8 cellular contexts compared by ENCODE assay signal in the genomic region with DNA sequence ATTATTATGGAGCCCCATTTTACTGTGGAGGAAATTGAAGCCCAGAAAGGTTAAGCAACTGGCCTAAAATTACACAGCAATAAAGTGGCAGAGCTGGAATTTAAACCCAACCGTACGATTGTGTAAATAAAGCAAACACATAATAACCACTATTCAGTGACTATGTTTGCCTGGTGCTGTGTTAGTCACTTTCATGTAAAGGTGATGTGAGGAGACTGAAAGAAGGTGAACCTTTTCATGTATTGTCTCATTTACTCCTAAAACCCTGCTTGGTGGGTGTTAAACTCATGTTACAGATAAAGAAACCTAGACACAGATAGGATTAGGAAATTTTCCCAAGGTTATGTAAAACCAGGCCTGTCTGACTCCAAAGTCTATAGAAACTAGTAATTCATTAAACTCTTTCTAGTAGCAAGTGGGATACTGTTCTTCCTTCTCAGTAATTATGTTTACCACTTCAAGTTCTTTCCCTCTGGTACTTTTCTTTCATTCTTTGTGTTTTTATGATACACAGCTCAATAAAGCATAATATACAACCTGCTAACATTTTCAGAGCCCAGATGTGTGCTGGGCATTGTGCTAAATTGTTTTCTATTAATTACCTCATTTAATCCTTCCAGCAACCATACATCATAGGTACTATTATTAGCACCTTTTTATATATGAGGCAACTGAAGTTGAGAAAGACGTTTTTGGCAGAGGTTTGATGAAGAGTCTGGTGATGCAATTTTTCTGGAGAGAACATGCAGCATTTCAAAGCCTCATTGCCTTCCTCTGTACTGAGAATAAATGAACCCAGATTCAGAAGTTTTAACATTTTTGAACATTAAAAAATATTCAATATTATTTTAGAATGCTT.
A peak's percentile ranks its signal among the peaks of the same experiment; 100 is the strongest.
DNase-seq lines count a peak whose midpoint lies in the region; ATAC-seq and TF ChIP-seq lines count a peak whose summit lies in the region.

No MANE protein-coding gene starts in this region.

- no peak for TF ChIP-seq CTCF in lower lobe of right lung (IDR thresholded peaks at IDR 0.05)

- intact Hi-C loops in lower lobe of right lung (cut with DNase I) (no loop called here), posterior vena cava (cut with DNase I) (no loop called here)

- peaks cover under 1% of the 10 kb centered on the region for H3K36me3 Mint-ChIP-seq in activated naive CD8-positive, alpha-beta T cell treated with anti-CD3 and anti-CD28 coated beads for 36 hours

- H3K27me3 ChIP-seq in lower lobe of right lung (ENCODE audit: low read depth) = no peaks in the 10 kb centered on the region

- peaks cover 40% of the 10 kb centered on the region for H3K4me1 Mint-ChIP-seq in activated naive CD8-positive, alpha-beta T cell treated with anti-CD3 and anti-CD28 coated beads for 36 hours

- H3K4me1 ChIP-seq in lower lobe of right lung = peaks cover 37% of the 10 kb centered on the region

- no peak overlapping the region for H3K4me3 ChIP-seq in lower lobe of right lung

- no peak for DNase-seq in activated naive CD8-positive, alpha-beta T cell treated with anti-CD3 and anti-CD28 coated beads for 36 hours
- DNase-seq in lower lobe of right lung = no peak
- no peak for DNase-seq in DMS114 treated with DMSO at 0.1 percent for 48 hours (lab: John Stamatoyannopoulos, UW; ENCODE audit: unreplicated experiment)
- no peak for DNase-seq in posterior vena cava (ENCODE audit: low spot score)
- no peak for DNase-seq in stimulated activated CD4-positive, alpha-beta T cell treated with anti-CD3 and anti-CD28 coated beads, Interleukin-4, amount 100 ng/mL, for 24 hours
- DNase-seq in NCI-H187 treated with DMSO at 0.1 percent for 48 hours (lab: John Stamatoyannopoulos, UW) = no peak

- peaks cover 2% of the 10 kb centered on the region for H3K9me3 Mint-ChIP-seq in activated naive CD8-positive, alpha-beta T cell treated with anti-CD3 and anti-CD28 coated beads for 36 hours

- H3K36me3 ChIP-seq in lower lobe of right lung = no peaks in the 10 kb centered on the region

- no peaks in the 10 kb centered on the region for H3K9me3 ChIP-seq in lower lobe of right lung

- H3K27ac ChIP-seq in lower lobe of right lung = peak overlapping the region; percentile 47

- no peak overlapping the region for H3K4me3 Mint-ChIP-seq in activated naive CD8-positive, alpha-beta T cell treated with anti-CD3 and anti-CD28 coated beads for 36 hours

- ATAC-seq in GM18873 (IDR thresholded peaks at IDR 0.05; ENCODE audit: low FRiP score, unreplicated experiment) = peak; percentile 3
- ATAC-seq in HG02981 (IDR thresholded peaks at IDR 0.05; ENCODE audit: unreplicated experiment) = peak; percentile 7
- ATAC-seq in lower lobe of right lung = peak; percentile 55 to 68

- peak overlapping the region; percentile 47 for H3K27ac Mint-ChIP-seq in activated naive CD8-positive, alpha-beta T cell treated with anti-CD3 and anti-CD28 coated beads for 36 hours

- no peaks in the 10 kb centered on the region for H3K27me3 Mint-ChIP-seq in activated naive CD8-positive, alpha-beta T cell treated with anti-CD3 and anti-CD28 coated beads for 36 hours

Comparison
In these comparisons a context has a peak if more than half of its experiments do, and no peak if none do; other contexts are left out.
1. ATAC-seq: peak in every context shown above with its lines; median percentile 62 in lower lobe of right lung; 7 in HG02981; 3 in GM18873.